19 cellular contexts compared by ENCODE assay signal in genomic region chr5:5018560-5018935, GRCh38.
DNase-seq lines count a peak whose midpoint lies in the region; ATAC-seq and TF ChIP-seq lines count a peak whose summit lies in the region.
"Had no signal": no experiment of that assay in that cellular context is flagged by ENCODE, and none has a peak within 500 bp of the region (broad histone marks: within the 10 kb centered on the region; RNA-seq: fewer than 3 reads in every experiment).

No MANE protein-coding gene starts in this region.

- H2AFZ ChIP-seq in SK-N-SH (ENCODE audit: low read depth) (peak overlapping the region; percentile 81; the same call in 1 of the 2 replicates), OCI-LY3 (ENCODE audit: low read depth, low read length) (peak overlapping the region; percentile 65; the same call in 1 of the 2 replicates), neural progenitor cell (replicated peaks) (no peak overlapping the region)

- no peaks in the 10 kb centered on the region for H3K79me2 ChIP-seq in SK-N-SH (ENCODE audit: insufficient read depth)
- no peaks in the 10 kb centered on the region for H3K79me2 ChIP-seq in OCI-LY3 (ENCODE audit: low read length)
- H3K79me2 ChIP-seq in neural progenitor cell (ENCODE audit: low read depth) = no peaks in the 10 kb centered on the region

- H3K27ac Mint-ChIP-seq in neural progenitor cell = no peak overlapping the region
- H3K27ac Mint-ChIP-seq: activated T-helper 2 cell treated with anti-CD3 and anti-CD28 coated beads, Interferon-gamma antibody, Interleukin-2, Interleukin-4, amounts not matched to agents 10 μg/mL and 5 μg/mL and 100 μg/mL, durations not matched to agents 14 hours and 24 hours and 36 hours; CD4-positive, alpha-beta T cell; WTC11 had no signal

- peaks cover 32% of the 10 kb centered on the region for H3K4me1 Mint-ChIP-seq in neural progenitor cell

- no peaks in the 10 kb centered on the region for H4K20me1 ChIP-seq in SK-N-SH (ENCODE audit: insufficient read depth)
- no peaks in the 10 kb centered on the region for H4K20me1 ChIP-seq in OCI-LY3 (ENCODE audit: insufficient read depth, low read length)
- H4K20me1 ChIP-seq in neural progenitor cell (ENCODE audit: low read depth) = peaks cover 5% of the 10 kb centered on the region

- H3K36me3 ChIP-seq in SK-N-SH (replicated peaks in 1 of 2; ENCODE audit: control insufficient read depth in 1 of 2, insufficient read depth in 2 of 2, low read length in 1 of 2) = no peaks in the 10 kb centered on the region
- no peaks in the 10 kb centered on the region for H3K36me3 ChIP-seq in OCI-LY3 (replicated peaks; ENCODE audit: low read depth, low read length)
- H3K36me3 ChIP-seq in heart right ventricle = no peaks in the 10 kb centered on the region
- no peaks in the 10 kb centered on the region for H3K36me3 ChIP-seq in neural progenitor cell
- H3K36me3 ChIP-seq in effector memory CD4-positive, alpha-beta T cell (ENCODE audit: control insufficient read depth, insufficient read depth, low read length) = no peaks in the 10 kb centered on the region
- H3K36me3 ChIP-seq: sigmoid colon, thoracic aorta had no signal

- intact Hi-C loops in heart right ventricle (cut with DNase I) = no loop called here

- ATAC-seq in SK-N-SH treated with all-trans-retinoic acid at 6 μM for 48 hours (no peak), heart right ventricle (no peak), GM21526 (IDR thresholded peaks at IDR 0.05; ENCODE audit: low FRiP score, unreplicated experiment) (no peak)
- ATAC-seq: WTC11 had no signal

- H3K9me3 ChIP-seq in SK-N-SH (no peaks in the 10 kb centered on the region), OCI-LY3 (ENCODE audit: insufficient read depth, low read length) (no peaks in the 10 kb centered on the region), heart right ventricle (no peaks in the 10 kb centered on the region), neural progenitor cell (ENCODE audit: low read depth) (no peaks in the 10 kb centered on the region)
- H3K9me3 ChIP-seq in effector memory CD4-positive, alpha-beta T cell (ENCODE audit: control insufficient read depth, low read length) = no peaks in the 10 kb centered on the region
- H3K9me3 ChIP-seq: sigmoid colon, thoracic aorta had no signal

- H3K9me2 ChIP-seq in SK-N-SH = no peaks in the 10 kb centered on the region

- peak overlapping the region; percentile 44; the same call in 1 of the 2 replicates for H3K4me2 ChIP-seq in SK-N-SH
- no peak overlapping the region for H3K4me2 ChIP-seq in OCI-LY3 (ENCODE audit: low read length)
- no peak overlapping the region for H3K4me2 ChIP-seq in neural progenitor cell

- no peak for TF ChIP-seq CTCF in SK-N-SH (IDR thresholded peaks at IDR 0.05)
- TF ChIP-seq CTCF in OCI-LY3 (IDR thresholded peaks at IDR 0.05; ENCODE audit: low read depth, low read length) = no peak
- no peak for TF ChIP-seq CTCF in heart right ventricle (IDR thresholded peaks at IDR 0.05)
- TF ChIP-seq CTCF in neural progenitor cell (IDR thresholded peaks at IDR 0.05) = no peak

- peaks cover 11% of the 10 kb centered on the region for H3K9me3 Mint-ChIP-seq in neural progenitor cell

- no peak overlapping the region for H3K4me3 Mint-ChIP-seq in neural progenitor cell
- H3K4me3 Mint-ChIP-seq: CD4-positive, alpha-beta T cell; WTC11 had no signal

- DNase-seq in SK-N-SH = no peak
- peak; percentile 82 for DNase-seq in islet precursor cell
- no peak for DNase-seq in heart right ventricle
- no peak for DNase-seq in neural progenitor cell (ENCODE audit: low spot score)
- no peak for DNase-seq in effector memory CD4-positive, alpha-beta T cell
- DNase-seq: amygdala; CD4-positive, alpha-beta T cell; NCI-H187; NCI-H69; sigmoid colon; stimulated activated CD4-positive, alpha-beta T cell treated with anti-CD3 and anti-CD28 coated beads, Interleukin-4, amount 100 ng/mL, for 24 hours had no signal

- TF ChIP-seq RAD21 in SK-N-SH (IDR thresholded peaks at IDR 0.05; ENCODE audit: low read length) = no peak

- H3F3A ChIP-seq in SK-N-SH (replicated peaks; ENCODE audit: insufficient read depth) (peaks cover 8% of the 10 kb centered on the region), neural progenitor cell (ENCODE audit: low read depth) (peaks cover 26% of the 10 kb centered on the region)

- peaks cover 19% of the 10 kb centered on the region for H3K27me3 Mint-ChIP-seq in neural progenitor cell (ENCODE audit: insufficient read depth, low read depth)
- H3K27me3 Mint-ChIP-seq: CD4-positive, alpha-beta T cell had no signal

- no peaks in the 10 kb centered on the region for H3K36me3 Mint-ChIP-seq in neural progenitor cell

- no peaks in the 10 kb centered on the region for H3K27me3 ChIP-seq in SK-N-SH (ENCODE audit: insufficient read depth)
- no peaks in the 10 kb centered on the region for H3K27me3 ChIP-seq in OCI-LY3 (ENCODE audit: low read depth, low read length)
- no peaks in the 10 kb centered on the region for H3K27me3 ChIP-seq in heart right ventricle
- no peaks in the 10 kb centered on the region for H3K27me3 ChIP-seq in neural progenitor cell
- H3K27me3 ChIP-seq in effector memory CD4-positive, alpha-beta T cell (replicated peaks; ENCODE audit: control insufficient read depth, insufficient read depth, low read length, poor library complexity, severe bottlenecking) = no peaks in the 10 kb centered on the region
- H3K27me3 ChIP-seq: sigmoid colon had no signal

- no peaks in the 10 kb centered on the region; a peak in 1 of 4 replicates for H3K4me1 ChIP-seq in SK-N-SH (ENCODE audit: control insufficient read depth in 1 of 2, insufficient read depth in 2 of 2, low read depth in 1 of 2, low read length in 1 of 2)
- peaks cover 11% of the 10 kb centered on the region for H3K4me1 ChIP-seq in OCI-LY3 (ENCODE audit: low read length)
- H3K4me1 ChIP-seq in heart right ventricle = no peaks in the 10 kb centered on the region
- H3K4me1 ChIP-seq in neural progenitor cell = peaks cover 25% of the 10 kb centered on the region
- no peaks in the 10 kb centered on the region for H3K4me1 ChIP-seq in effector memory CD4-positive, alpha-beta T cell (ENCODE audit: control insufficient read depth, insufficient read depth, low read length, poor library complexity, severe bottlenecking)

- H3K27ac ChIP-seq in SK-N-SH (ENCODE audit: low read depth in 2 of 2, low read length in 1 of 2) (peak overlapping the region in 1 of 2 experiments; percentile 65; a peak in 2 of 4 replicates), OCI-LY3 (ENCODE audit: low read length) (no peak overlapping the region), heart right ventricle (no peak overlapping the region), neural progenitor cell (no peak overlapping the region)
- H3K27ac ChIP-seq in effector memory CD4-positive, alpha-beta T cell (ENCODE audit: insufficient read depth, low read length, poor library complexity, severe bottlenecking) = no peak overlapping the region
- H3K27ac ChIP-seq: 22Rv1, coronary artery, sigmoid colon, thoracic aorta had no signal

- H3K9ac ChIP-seq in SK-N-SH (peak overlapping the region; percentile 28; the same call in 1 of the 2 replicates), OCI-LY3 (ENCODE audit: low read length) (no peak overlapping the region), neural progenitor cell (no peak overlapping the region)

- 29% methylated on average over 4 of the region's 4 CpGs for WGBS in SK-N-SH (ENCODE audit: low lambda C conversion rate)
- WGBS in heart right ventricle, 2 donors = 65 to 72% methylated on average over 4 of the region's 4 CpGs

- POLR2A ChIA-PET in SK-N-SH (lab: Yijun Ruan, JAX) = no interaction called here

- TF ChIP-seq EP300 in SK-N-SH (IDR thresholded peaks at IDR 0.05; ENCODE audit: borderline replicate concordance in 1 of 2, low read depth in 1 of 2, low read length in 1 of 2) = no peak

- no peak overlapping the region for H3K4me3 ChIP-seq in SK-N-SH (ENCODE audit: low read depth in 2 of 2, low read length in 1 of 2)
- no peak overlapping the region for H3K4me3 ChIP-seq in OCI-LY3 (ENCODE audit: low read length)
- no peak overlapping the region for H3K4me3 ChIP-seq in heart right ventricle
- no peak overlapping the region for H3K4me3 ChIP-seq in neural progenitor cell
- H3K4me3 ChIP-seq in effector memory CD4-positive, alpha-beta T cell (ENCODE audit: insufficient read depth, low read depth, low read length, poor library complexity, severe bottlenecking) = no peak overlapping the region
- H3K4me3 ChIP-seq: coronary artery, sigmoid colon, thoracic aorta had no signal

- CTCF ChIA-PET in SK-N-SH (lab: Yijun Ruan, JAX) = no interaction called here

TF ChIP-seq in SK-N-SH, 30 proteins besides CTCF, POLR2A, EP300 and RAD21:
- TF ChIP-seq FOSL2 (IDR thresholded peaks at IDR 0.05; ENCODE audit: borderline replicate concordance, low read depth) = 0 out of 2 replicates have a peak, but pooled peaks have one; percentile 1
- TF ChIP-seq GATA2 (CRISPR knock-in tag; IDR thresholded peaks at IDR 0.05) = no peak
- TF ChIP-seq JUND (IDR thresholded peaks at IDR 0.05) = no peak
TF ChIP-seq in SK-N-SH: peak in this region for 1.

TF ChIP-seq in SK-N-SH treated with all-trans-retinoic acid at 6 μM for 48 hours, 23 proteins besides CTCF, POLR2A, EP300 and RAD21 (continues in another document):
- TF ChIP-seq RARB (CRISPR knock-in tag; IDR thresholded peaks at IDR 0.05) = no peak
- no peak for TF ChIP-seq OSR1 (CRISPR knock-in tag; IDR thresholded peaks at IDR 0.05)
- TF ChIP-seq, protein P1, sequence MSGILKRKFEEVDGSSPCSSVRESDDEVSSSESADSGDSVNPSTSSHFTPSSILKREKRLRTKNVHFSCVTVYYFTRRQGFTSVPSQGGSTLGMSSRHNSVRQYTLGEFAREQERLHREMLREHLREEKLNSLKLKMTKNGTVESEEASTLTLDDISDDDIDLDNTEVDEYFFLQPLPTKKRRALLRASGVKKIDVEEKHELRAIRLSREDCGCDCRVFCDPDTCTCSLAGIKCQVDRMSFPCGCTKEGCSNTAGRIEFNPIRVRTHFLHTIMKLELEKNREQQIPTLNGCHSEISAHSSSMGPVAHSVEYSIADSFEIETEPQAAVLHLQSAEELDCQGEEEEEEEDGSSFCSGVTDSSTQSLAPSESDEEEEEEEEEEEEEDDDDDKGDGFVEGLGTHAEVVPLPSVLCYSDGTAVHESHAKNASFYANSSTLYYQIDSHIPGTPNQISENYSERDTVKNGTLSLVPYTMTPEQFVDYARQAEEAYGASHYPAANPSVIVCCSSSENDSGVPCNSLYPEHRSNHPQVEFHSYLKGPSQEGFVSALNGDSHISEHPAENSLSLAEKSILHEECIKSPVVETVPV (CRISPR knock-in tag; IDR thresholded peaks at IDR 0.05) = no peak
- no peak for TF ChIP-seq PPARA (CRISPR knock-in tag; IDR thresholded peaks at IDR 0.05; ENCODE audit: borderline replicate concordance)
- TF ChIP-seq, protein P2, sequence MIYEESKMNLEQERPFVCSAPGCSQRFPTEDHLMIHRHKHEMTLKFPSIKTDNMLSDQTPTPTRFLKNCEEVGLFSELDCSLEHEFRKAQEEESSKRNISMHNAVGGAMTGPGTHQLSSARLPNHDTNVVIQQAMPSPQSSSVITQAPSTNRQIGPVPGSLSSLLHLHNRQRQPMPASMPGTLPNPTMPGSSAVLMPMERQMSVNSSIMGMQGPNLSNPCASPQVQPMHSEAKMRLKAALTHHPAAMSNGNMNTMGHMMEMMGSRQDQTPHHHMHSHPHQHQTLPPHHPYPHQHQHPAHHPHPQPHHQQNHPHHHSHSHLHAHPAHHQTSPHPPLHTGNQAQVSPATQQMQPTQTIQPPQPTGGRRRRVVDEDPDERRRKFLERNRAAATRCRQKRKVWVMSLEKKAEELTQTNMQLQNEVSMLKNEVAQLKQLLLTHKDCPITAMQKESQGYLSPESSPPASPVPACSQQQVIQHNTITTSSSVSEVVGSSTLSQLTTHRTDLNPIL (CRISPR knock-in tag; IDR thresholded peaks at IDR 0.05; ENCODE audit: low read depth) = no peak
